In genomic region chr9:137022620-137023008, GRCh38 we compare ENCODE assay signal across 1 cellular context.
TF ChIP-seq lines count a peak whose summit lies in the region.

No MANE protein-coding gene starts in this region.

TF ChIP-seq in GM23338, 12 proteins besides CTCF, POLR2A, EP300 and RAD21 (continued from another document):
- TF ChIP-seq ZNF462 (CRISPR knock-in tag; IDR thresholded peaks at IDR 0.05): no peak
- TF ChIP-seq EZH2 (IDR thresholded peaks at IDR 0.05; ENCODE audit: low read depth, unreplicated experiment): no peak
- no peak for TF ChIP-seq ETS1 (IDR thresholded peaks at IDR 0.05)
- no peak for TF ChIP-seq CREB1 (CRISPR knock-in tag; IDR thresholded peaks at IDR 0.05; ENCODE audit: low read depth)
- no peak for TF ChIP-seq ZNF331 (CRISPR knock-in tag; IDR thresholded peaks at IDR 0.05; ENCODE audit: low read depth)
- TF ChIP-seq EZH2phosphoT487 (IDR thresholded peaks at IDR 0.05; ENCODE audit: unreplicated experiment): no peak
- no peak for TF ChIP-seq REST (IDR thresholded peaks at IDR 0.05; ENCODE audit: unreplicated experiment)
- TF ChIP-seq JUNB (IDR thresholded peaks at IDR 0.05; ENCODE audit: unreplicated experiment): no peak
- no peak for TF ChIP-seq NANOG (IDR thresholded peaks at IDR 0.05; ENCODE audit: borderline replicate concordance)
